ENCODE assay signal across 22 cellular contexts in the genomic region with DNA sequence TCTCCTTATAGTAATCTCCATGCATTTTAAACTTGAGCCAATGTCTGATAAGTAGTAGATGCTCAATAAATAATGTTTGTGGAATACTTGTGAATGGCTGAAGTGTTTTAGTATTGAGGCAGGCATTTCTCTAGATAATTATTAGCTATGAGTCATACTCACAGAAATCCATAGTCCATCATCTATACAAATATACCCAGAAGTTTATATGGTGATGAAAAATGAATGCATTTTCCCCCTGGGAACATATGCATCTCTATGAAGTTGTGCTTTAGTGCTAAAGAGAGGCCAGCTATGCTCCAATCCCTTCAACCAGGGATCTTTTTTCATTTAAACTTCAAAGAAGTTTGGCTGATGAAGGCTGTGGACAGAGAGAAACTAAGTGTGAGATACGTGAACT. TPM values are rescaled to one million over a fixed set of nuclear protein-coding genes. Genes with fewer than 3 reads are reported as not detected.
DNase-seq lines count a peak whose midpoint lies in the region; ATAC-seq and TF ChIP-seq lines count a peak whose summit lies in the region.
"Had no signal": no experiment of that assay in that cellular context is flagged by ENCODE, and none has a peak within 500 bp of the region (broad histone marks: within the 10 kb centered on the region; RNA-seq: fewer than 3 reads in every experiment).

No MANE protein-coding gene starts in this region.

- H3K9ac ChIP-seq in SK-N-SH (no peak overlapping the region), muscle layer of colon (ENCODE audit: low read length) (no peak overlapping the region)

- TF ChIP-seq EP300 in SK-N-SH (IDR thresholded peaks at IDR 0.05; ENCODE audit: borderline replicate concordance in 1 of 2, low read depth in 1 of 2, low read length in 1 of 2), result no peak

- peaks cover 89% of the 10 kb centered on the region for H3K4me1 Mint-ChIP-seq in central memory CD8-positive, alpha-beta T cell

- H3K27ac Mint-ChIP-seq in central memory CD8-positive, alpha-beta T cell (ENCODE audit: low read depth), result no peak overlapping the region
- H3K27ac Mint-ChIP-seq: activated CD4-positive, alpha-beta T cell treated with anti-CD3 and anti-CD28 coated beads, Interleukin-2, amount 10 ng/mL, durations not matched to agents 7 days and 5 days; activated naive CD4-positive, alpha-beta T cell treated with anti-CD3 and anti-CD28 coated beads, Interleukin-2, amount 10 ng/mL, durations not matched to agents 7 days and 5 days; nephron; progenitor cell of endocrine pancreas had no signal

- H3K79me2 ChIP-seq in SK-N-SH (ENCODE audit: insufficient read depth), result peaks cover 100% of the 10 kb centered on the region

- no peaks in the 10 kb centered on the region for H3K27me3 ChIP-seq in SK-N-SH (ENCODE audit: insufficient read depth)
- H3K27me3 ChIP-seq in muscle layer of colon (ENCODE audit: control insufficient read depth in 1 of 2, insufficient read depth in 2 of 2, low read length in 2 of 2), result no peaks in the 10 kb centered on the region

- H3K27ac ChIP-seq in SK-N-SH (ENCODE audit: low read depth in 2 of 2, low read length in 1 of 2) (peak overlapping the region in 1 of 2 experiments; percentile 28; a peak in 2 of 4 replicates), muscle layer of colon (ENCODE audit: low read depth, low read length) (peak overlapping the region; percentile 43), temporal lobe (ENCODE audit: low read depth, low read length) (peak overlapping the region; percentile 99)
- H3K27ac ChIP-seq: 22Rv1, epithelial cell of prostate, RWPE1 had no signal

- TF ChIP-seq CTCF in SK-N-SH (IDR thresholded peaks at IDR 0.05), result no peak

- no peak for DNase-seq in SK-N-SH
- DNase-seq in central memory CD8-positive, alpha-beta T cell (ENCODE audit: low spot score in 2 of 2), result no peak
- DNase-seq in hypothalamus (lab: John Stamatoyannopoulos, UW), result no peak
- DNase-seq in activated CD4-positive, alpha-beta T cell treated with anti-CD3 and anti-CD28 coated beads for 48 hours, result no peak
- no peak for DNase-seq in NCI-H510A treated with DMSO at 0.1 percent for 48 hours (lab: John Stamatoyannopoulos, UW)
- DNase-seq: activated CD4-positive, alpha-beta T cell treated with anti-CD3 and anti-CD28 coated beads, Interleukin-2, amount 10 ng/mL, durations not matched to agents 7 days and 5 days; activated CD8-positive, alpha-beta memory T cell treated with anti-CD3 and anti-CD28 coated beads, Interleukin-2, amount 50 U/mL, for 48 hours; activated naive CD4-positive, alpha-beta T cell treated with anti-CD3 and anti-CD28 coated beads, Interleukin-2, amount 10 ng/mL, durations not matched to agents 7 days and 5 days; KG1; NCI-H1930; NCI-H345; stimulated activated naive CD4-positive, alpha-beta T cell treated with Interleukin-2 at 50 U/mL for 16 hours had no signal

- H4K20me1 ChIP-seq in SK-N-SH (ENCODE audit: insufficient read depth), result peaks cover 16% of the 10 kb centered on the region; the same call in 1 of the 2 replicates

- H3K27me3 Mint-ChIP-seq in central memory CD8-positive, alpha-beta T cell, result no peaks in the 10 kb centered on the region
- H3K27me3 Mint-ChIP-seq: activated CD4-positive, alpha-beta T cell treated with anti-CD3 and anti-CD28 coated beads, Interleukin-2, amount 10 ng/mL, durations not matched to agents 7 days and 5 days; activated naive CD4-positive, alpha-beta T cell treated with anti-CD3 and anti-CD28 coated beads, Interleukin-2, amount 10 ng/mL, durations not matched to agents 7 days and 5 days had no signal

- H2AFZ ChIP-seq in SK-N-SH (ENCODE audit: low read depth), result no peak overlapping the region

- TF ChIP-seq RAD21 in SK-N-SH (IDR thresholded peaks at IDR 0.05; ENCODE audit: low read length), result no peak

- H3K4me2 ChIP-seq in SK-N-SH, result 0 out of 2 replicates have a peak overlapping the region, but pooled peaks have one; percentile 29

- 81% methylated on average over 1 of the region's 1 CpG for WGBS in SK-N-SH (ENCODE audit: low lambda C conversion rate)

- H3K4me3 Mint-ChIP-seq in central memory CD8-positive, alpha-beta T cell, result peak overlapping the region; percentile 36
- H3K4me3 Mint-ChIP-seq: activated CD4-positive, alpha-beta T cell treated with anti-CD3 and anti-CD28 coated beads, Interleukin-2, amount 10 ng/mL, durations not matched to agents 7 days and 5 days; activated naive CD4-positive, alpha-beta T cell treated with anti-CD3 and anti-CD28 coated beads, Interleukin-2, amount 10 ng/mL, durations not matched to agents 7 days and 5 days; nephron had no signal

- peaks cover 29 to 34% of the 10 kb centered on the region in 2 experiments; a peak in 3 of 4 replicates for H3K4me1 ChIP-seq in SK-N-SH (ENCODE audit: control insufficient read depth in 1 of 2, insufficient read depth in 2 of 2, low read depth in 1 of 2, low read length in 1 of 2)
- peaks cover 100% of the 10 kb centered on the region for H3K4me1 ChIP-seq in muscle layer of colon (ENCODE audit: insufficient read depth, low read length)

- CTCF ChIA-PET in SK-N-SH (lab: Yijun Ruan, JAX), result interaction anchor here (0.7 to 3.0 kb wide), 4 partner anchors 11 to 130 kb away, joined by 3 to 12 read pairs (median 3); a partner anchor contains a TSS

- no peak for ATAC-seq in SK-N-SH treated with all-trans-retinoic acid at 6 μM for 48 hours
- ATAC-seq in central memory CD8-positive, alpha-beta T cell (replicated peaks; ENCODE audit: extremely low read depth, poor library complexity, severe bottlenecking), result no peak

- no peaks in the 10 kb centered on the region for H3K9me3 Mint-ChIP-seq in central memory CD8-positive, alpha-beta T cell
- H3K9me3 Mint-ChIP-seq: activated CD4-positive, alpha-beta T cell treated with anti-CD3 and anti-CD28 coated beads, Interleukin-2, amount 10 ng/mL, durations not matched to agents 7 days and 5 days; activated naive CD4-positive, alpha-beta T cell treated with anti-CD3 and anti-CD28 coated beads, Interleukin-2, amount 10 ng/mL, durations not matched to agents 7 days and 5 days; immature natural killer cell; nephron had no signal

- H3K9me3 ChIP-seq in SK-N-SH (no peaks in the 10 kb centered on the region), muscle layer of colon (ENCODE audit: low read length) (no peaks in the 10 kb centered on the region)
- H3K9me3 ChIP-seq: HAP-1 had no signal

- POLR2A ChIA-PET in SK-N-SH (lab: Yijun Ruan, JAX), result no interaction called here

- peaks cover 9% of the 10 kb centered on the region for H3K36me3 Mint-ChIP-seq in central memory CD8-positive, alpha-beta T cell (ENCODE audit: insufficient read depth)
- H3K36me3 Mint-ChIP-seq: activated naive CD4-positive, alpha-beta T cell treated with anti-CD3 and anti-CD28 coated beads, Interleukin-2, amount 10 ng/mL, durations not matched to agents 7 days and 5 days had no signal

- H3F3A ChIP-seq in SK-N-SH (replicated peaks; ENCODE audit: insufficient read depth), result peaks cover 33% of the 10 kb centered on the region

- H3K9me2 ChIP-seq in SK-N-SH, result no peaks in the 10 kb centered on the region

- H3K4me3 ChIP-seq in SK-N-SH (ENCODE audit: low read depth in 2 of 2, low read length in 1 of 2), result no peak overlapping the region
- H3K4me3 ChIP-seq in muscle layer of colon (ENCODE audit: low read depth in 1 of 2, low read length in 2 of 2), result no peak overlapping the region
- H3K4me3 ChIP-seq: HAP-1 had no signal

- H3K36me3 ChIP-seq in SK-N-SH (replicated peaks in 1 of 2; ENCODE audit: control insufficient read depth in 1 of 2, insufficient read depth in 2 of 2, low read length in 1 of 2) (peaks cover 26 to 28% of the 10 kb centered on the region in 2 experiments), muscle layer of colon (ENCODE audit: insufficient read depth, low read length) (peaks cover 9% of the 10 kb centered on the region)
- H3K36me3 ChIP-seq: HAP-1 had no signal

TF ChIP-seq in SK-N-SH, 30 proteins besides CTCF, POLR2A, EP300 and RAD21:
- no peak for TF ChIP-seq TEAD4 (IDR thresholded peaks at IDR 0.05; ENCODE audit: borderline replicate concordance, insufficient read depth)
- no peak for TF ChIP-seq ELF1 (IDR thresholded peaks at IDR 0.05)
- no peak for TF ChIP-seq MXI1 (IDR thresholded peaks at IDR 0.05; ENCODE audit: low read depth, low read length)
- TF ChIP-seq FOSL2 (IDR thresholded peaks at IDR 0.05; ENCODE audit: borderline replicate concordance, low read depth), result peak; percentile 32; the same call in 1 of the 2 replicates
- TF ChIP-seq, protein P1, sequence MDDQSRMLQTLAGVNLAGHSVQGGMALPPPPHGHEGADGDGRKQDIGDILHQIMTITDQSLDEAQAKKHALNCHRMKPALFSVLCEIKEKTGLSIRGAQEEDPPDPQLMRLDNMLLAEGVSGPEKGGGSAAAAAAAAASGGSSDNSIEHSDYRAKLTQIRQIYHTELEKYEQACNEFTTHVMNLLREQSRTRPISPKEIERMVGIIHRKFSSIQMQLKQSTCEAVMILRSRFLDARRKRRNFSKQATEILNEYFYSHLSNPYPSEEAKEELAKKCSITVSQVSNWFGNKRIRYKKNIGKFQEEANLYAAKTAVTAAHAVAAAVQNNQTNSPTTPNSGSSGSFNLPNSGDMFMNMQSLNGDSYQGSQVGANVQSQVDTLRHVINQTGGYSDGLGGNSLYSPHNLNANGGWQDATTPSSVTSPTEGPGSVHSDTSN (IDR thresholded peaks at IDR 0.05), result no peak

TF ChIP-seq in SK-N-SH treated with all-trans-retinoic acid at 6 μM for 48 hours, 23 proteins besides CTCF, POLR2A, EP300 and RAD21 (continues in another document):
- no peak for TF ChIP-seq ZC3H10 (CRISPR knock-in tag; IDR thresholded peaks at IDR 0.05)
- TF ChIP-seq, protein P2, sequence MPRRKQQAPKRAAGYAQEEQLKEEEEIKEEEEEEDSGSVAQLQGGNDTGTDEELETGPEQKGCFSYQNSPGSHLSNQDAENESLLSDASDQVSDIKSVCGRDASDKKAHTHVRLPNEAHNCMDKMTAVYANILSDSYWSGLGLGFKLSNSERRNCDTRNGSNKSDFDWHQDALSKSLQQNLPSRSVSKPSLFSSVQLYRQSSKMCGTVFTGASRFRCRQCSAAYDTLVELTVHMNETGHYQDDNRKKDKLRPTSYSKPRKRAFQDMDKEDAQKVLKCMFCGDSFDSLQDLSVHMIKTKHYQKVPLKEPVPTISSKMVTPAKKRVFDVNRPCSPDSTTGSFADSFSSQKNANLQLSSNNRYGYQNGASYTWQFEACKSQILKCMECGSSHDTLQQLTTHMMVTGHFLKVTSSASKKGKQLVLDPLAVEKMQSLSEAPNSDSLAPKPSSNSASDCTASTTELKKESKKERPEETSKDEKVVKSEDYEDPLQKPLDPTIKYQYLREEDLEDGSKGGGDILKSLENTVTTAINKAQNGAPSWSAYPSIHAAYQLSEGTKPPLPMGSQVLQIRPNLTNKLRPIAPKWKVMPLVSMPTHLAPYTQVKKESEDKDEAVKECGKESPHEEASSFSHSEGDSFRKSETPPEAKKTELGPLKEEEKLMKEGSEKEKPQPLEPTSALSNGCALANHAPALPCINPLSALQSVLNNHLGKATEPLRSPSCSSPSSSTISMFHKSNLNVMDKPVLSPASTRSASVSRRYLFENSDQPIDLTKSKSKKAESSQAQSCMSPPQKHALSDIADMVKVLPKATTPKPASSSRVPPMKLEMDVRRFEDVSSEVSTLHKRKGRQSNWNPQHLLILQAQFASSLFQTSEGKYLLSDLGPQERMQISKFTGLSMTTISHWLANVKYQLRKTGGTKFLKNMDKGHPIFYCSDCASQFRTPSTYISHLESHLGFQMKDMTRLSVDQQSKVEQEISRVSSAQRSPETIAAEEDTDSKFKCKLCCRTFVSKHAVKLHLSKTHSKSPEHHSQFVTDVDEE (CRISPR knock-in tag; IDR thresholded peaks at IDR 0.05), result no peak

RNA-seq across cellular contexts. Expression of a gene that starts 17.2 kb away (rescaled TPM):
- 24.5 and 27.9 TPM in 2 replicates for polyA plus RNA-seq in SK-N-SH (2012; rRNA removed)
- polyA plus RNA-seq in SK-N-SH (2012; cell fraction: cytosol; rRNA removed), result 38.4 and 46.6 TPM in 2 replicates
- 21.4 and 39.6 TPM in 2 replicates for polyA plus RNA-seq in SK-N-SH (2012; cell fraction: nucleus; rRNA removed)
- 19.2 TPM for total RNA-seq in temporal lobe
